Comparison of ENCODE assay signal across 3 cellular contexts in genomic region chr14:37184520-37184919, GRCh38. TPM values are rescaled to one million over a fixed set of nuclear protein-coding genes. Genes with fewer than 3 reads are reported as not detected.
"Had no signal": no experiment of that assay in that cellular context is flagged by ENCODE, and none has a peak within 500 bp of the region (broad histone marks: within the 10 kb centered on the region; RNA-seq: fewer than 3 reads in every experiment).

No MANE protein-coding gene starts in this region.

RNA-seq across cellular contexts. Expression of gene SLC25A21, which starts 12.1 kb away (rescaled TPM):
- total RNA-seq: mesenteric fat pad; mononuclear cell; naive thymus-derived CD4-positive, alpha-beta T cell had no signal
